In the genomic region with DNA sequence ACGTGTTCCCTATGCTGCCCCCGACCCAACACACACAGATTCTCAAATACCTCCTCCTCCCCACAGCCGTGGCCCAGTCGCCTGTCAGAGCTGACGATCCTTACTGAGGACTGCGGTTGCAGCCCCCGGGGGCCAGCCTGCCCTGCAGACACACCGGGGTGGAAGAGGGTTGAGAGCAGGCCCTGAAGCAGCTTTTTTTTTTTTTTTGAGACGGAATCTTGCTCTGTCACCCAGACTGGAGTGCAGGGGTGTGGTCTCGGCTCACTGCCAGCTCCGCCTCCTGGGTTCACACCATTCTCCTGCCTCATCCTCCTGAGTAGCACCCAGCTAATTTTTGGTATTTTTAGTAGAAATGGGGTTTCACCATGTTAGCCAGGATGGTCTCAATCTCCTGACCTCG, we compare ENCODE assay signal across 12 cellular contexts. TPM values are rescaled to one million over a fixed set of nuclear protein-coding genes. Genes with fewer than 3 reads are reported as not detected.
"Had no signal": no experiment of that assay in that cellular context is flagged by ENCODE, and none has a peak within 500 bp of the region (broad histone marks: within the 10 kb centered on the region; RNA-seq: fewer than 3 reads in every experiment).

No MANE protein-coding gene starts in this region.

RNA-seq across cellular contexts. Expression of a gene that starts 11.2 kb away (rescaled TPM):
- total RNA-seq: esophagus squamous epithelium, kidney, left cardiac atrium, left ventricle myocardium inferior, lower lobe of right lung, posterior vena cava, right atrium auricular region, sigmoid colon, thyroid gland had no signal
- polyA plus RNA-seq: neural cell, ovary, sigmoid colon, small intestine had no signal

RNA-seq across cellular contexts. Expression of a gene that starts 20.6 kb away (rescaled TPM):
- total RNA-seq: left ventricle myocardium inferior, sigmoid colon had no signal

RNA-seq across cellular contexts. Expression of a gene that starts 40.7 kb away (rescaled TPM):
- total RNA-seq: esophagus squamous epithelium, lower lobe of right lung, posterior vena cava, thyroid gland had no signal
